ENCODE assay signal across 9 cellular contexts in the genomic region with DNA sequence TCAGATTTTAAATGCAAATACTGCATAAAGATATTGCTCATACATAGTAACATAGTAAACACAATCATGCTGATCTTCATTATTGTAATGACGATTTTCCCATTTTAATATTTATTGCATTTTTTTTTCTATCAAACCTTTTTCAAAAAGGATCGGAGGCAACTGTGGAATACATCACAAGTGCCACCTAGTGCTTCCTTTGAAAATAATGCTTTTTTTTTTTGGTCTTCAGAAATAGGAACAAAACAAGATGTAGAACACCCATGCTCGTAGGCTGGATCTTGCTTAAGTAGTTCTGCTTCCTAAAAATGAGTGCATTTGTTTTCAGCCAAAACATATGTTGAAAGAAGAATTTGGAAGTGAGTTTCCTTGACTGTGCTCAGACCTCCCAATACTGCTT. TPM values are rescaled to one million over a fixed set of nuclear protein-coding genes. Genes with fewer than 3 reads are reported as not detected.
A peak's percentile ranks its signal among the peaks of the same experiment; 100 is the strongest.
DNase-seq lines count a peak whose midpoint lies in the region; FAIRE-seq and TF ChIP-seq lines count a peak whose summit lies in the region.
"Had no signal": no experiment of that assay in that cellular context is flagged by ENCODE, and none has a peak within 500 bp of the region (broad histone marks: within the 10 kb centered on the region; RNA-seq: fewer than 3 reads in every experiment).

No MANE protein-coding gene starts in this region.

- no peak overlapping the region for H2AFZ ChIP-seq in endothelial cell of umbilical vein (ENCODE audit: low read depth, low read length)
- no peak overlapping the region for H2AFZ ChIP-seq in parathyroid adenoma

- FAIRE-seq in endothelial cell of umbilical vein (lab: Jason Lieb, UNC) (peak; percentile 50), HTR-8/SVneo (lab: Jason Lieb, UNC) (no peak)

- POLR2A ChIA-PET in endothelial cell of umbilical vein (lab: Charles Lee): interaction anchor here (0.7 kb wide), 1 partner anchor 54 kb away, joined by 3 read pairs; no protein-coding TSS in a partner anchor

- H3K27ac ChIP-seq in endothelial cell of umbilical vein (ENCODE audit: insufficient read depth, low read depth, low read length): no peak overlapping the region
- no peak overlapping the region for H3K27ac ChIP-seq in parathyroid adenoma

- TF ChIP-seq CTCF in endothelial cell of umbilical vein (IDR thresholded peaks at IDR 0.05; ENCODE audit: extremely low read depth in 1 of 2, insufficient read depth in 1 of 2, low read depth in 1 of 2, low read length in 2 of 2) (peak in 1 of 2 donors; percentile 3), parathyroid adenoma (IDR thresholded peaks at IDR 0.05) (peak; percentile 57)

- intact Hi-C loops in endothelial cell of umbilical vein (cut with micrococcal nuclease): loop anchor here (1.0 kb wide), 1 partner anchor 60 kb away; no protein-coding TSS in a partner anchor

- no peak overlapping the region for H3K9ac ChIP-seq in endothelial cell of umbilical vein (replicated peaks; ENCODE audit: extremely low read depth, insufficient read depth, low read length)
- H3K9ac ChIP-seq in parathyroid adenoma: no peak overlapping the region

- no peaks in the 10 kb centered on the region for H3K79me2 ChIP-seq in endothelial cell of umbilical vein (ENCODE audit: control insufficient read depth, insufficient read depth, low read length)
- no peaks in the 10 kb centered on the region for H3K79me2 ChIP-seq in parathyroid adenoma

- no peaks in the 10 kb centered on the region for H3K36me3 ChIP-seq in endothelial cell of umbilical vein (ENCODE audit: control insufficient read depth in 2 of 2, extremely low read depth in 1 of 2, insufficient read depth in 2 of 2, low read length in 2 of 2)
- no peaks in the 10 kb centered on the region for H3K36me3 ChIP-seq in parathyroid adenoma (ENCODE audit: control insufficient read depth, insufficient read depth, low read length)

- CTCF ChIA-PET in endothelial cell of umbilical vein (lab: Charles Lee): interaction anchor here (0.6 to 3.9 kb wide), 2 partner anchors 60 to 166 kb away, joined by 3 to 27 read pairs; no protein-coding TSS in a partner anchor

- no peaks in the 10 kb centered on the region for H3K9me3 ChIP-seq in endothelial cell of umbilical vein (replicated peaks; ENCODE audit: control insufficient read depth, insufficient read depth, low read length)
- no peaks in the 10 kb centered on the region for H3K9me3 ChIP-seq in parathyroid adenoma (ENCODE audit: control insufficient read depth, low read length)

- no peaks in the 10 kb centered on the region for H4K20me1 ChIP-seq in endothelial cell of umbilical vein (replicated peaks; ENCODE audit: control insufficient read depth, extremely low read depth, insufficient read depth, low read length)

- H3K4me2 ChIP-seq in endothelial cell of umbilical vein (ENCODE audit: insufficient read depth, low read length) (no peak overlapping the region), parathyroid adenoma (ENCODE audit: low read length) (no peak overlapping the region)

- in situ Hi-C loops in G401 (cut with HindIII; ENCODE audit: low sequenced_read_pairs): no loop called here

- H3K4me1 ChIP-seq in endothelial cell of umbilical vein (ENCODE audit: control insufficient read depth, extremely low read depth, insufficient read depth, low read length) (no peaks in the 10 kb centered on the region), parathyroid adenoma (peaks cover 3% of the 10 kb centered on the region)

- BruUV-seq in endothelial cell of umbilical vein (replicated peaks; lab: Mats Ljungman, UMichigan): no TSS peak

- H3K27me3 ChIP-seq in endothelial cell of umbilical vein (ENCODE audit: control insufficient read depth in 2 of 2, insufficient read depth in 2 of 2, low read length in 2 of 2) (peaks cover 12 to 13% of the 10 kb centered on the region in 2 experiments), parathyroid adenoma (ENCODE audit: control insufficient read depth, insufficient read depth, low read length) (no peaks in the 10 kb centered on the region)

- DNase-seq in G401 (ENCODE audit: low spot score) (peak; percentile 12), NCI-H524 treated with DMSO at 0.1 percent for 48 hours (lab: John Stamatoyannopoulos, UW) (peak; percentile 8), endothelial cell of umbilical vein (ENCODE audit: low read depth, low spot score) (peak; percentile 14), activated gamma-delta T cell treated with Interleukin-2 at 50 U/mL for 16 hours (no peak), HTR-8/SVneo (ENCODE audit: insufficient read length, low spot score) (no peak), C1 segment of cervical spinal cord (lab: John Stamatoyannopoulos, UW) (no peak)
- no peak for DNase-seq in activated effector memory CD4-positive, alpha-beta T cell treated with Interleukin-2 at 50 U/mL for 16 hours
- DNase-seq: activated CD4-positive, alpha-beta T cell treated with anti-CD3 and anti-CD28 coated beads, Interleukin-2, amount 50 U/mL, for 48 hours had no signal

- H3K4me3 ChIP-seq in endothelial cell of umbilical vein (replicated peaks in 1 of 3; ENCODE audit: insufficient read depth in 1 of 3, low read depth in 1 of 3, low read length in 3 of 3): no peak overlapping the region
- no peak overlapping the region for H3K4me3 ChIP-seq in parathyroid adenoma (ENCODE audit: low read depth, low read length)

- dilution Hi-C loops in endothelial cell of umbilical vein (cut with MboI; ENCODE audit: extremely low pct_ligation_motif_present, low sequenced_read_pairs): no loop called here

- no peak for TF ChIP-seq POLR2A in endothelial cell of umbilical vein (IDR thresholded peaks at IDR 0.05; ENCODE audit: low read depth, low read length)

- H3K9me1 ChIP-seq in endothelial cell of umbilical vein (replicated peaks; ENCODE audit: control insufficient read depth, extremely low read depth, insufficient read depth, low read length): no peaks in the 10 kb centered on the region

TF ChIP-seq in endothelial cell of umbilical vein, 7 proteins besides CTCF, POLR2A, EP300 and RAD21:
- TF ChIP-seq MAX (IDR thresholded peaks at IDR 0.05; ENCODE audit: insufficient read depth, insufficient read length) (no peak), EZH2 (IDR thresholded peaks at IDR 0.05; ENCODE audit: borderline replicate concordance, low read depth, low read length, severe bottlenecking) (no peak), MYC (IDR thresholded peaks at IDR 0.05; ENCODE audit: low read depth, low read length) (no peak), GATA2 (IDR thresholded peaks at IDR 0.05; ENCODE audit: insufficient read depth, insufficient read length, low read depth, low read length) (no peak), POLR2AphosphoS5 (IDR thresholded peaks at IDR 0.05; ENCODE audit: insufficient read depth, low read depth, low read length) (no peak), FOS (IDR thresholded peaks at IDR 0.05; ENCODE audit: borderline replicate concordance, insufficient read depth, low read length) (no peak), JUN (IDR thresholded peaks at IDR 0.05; ENCODE audit: borderline replicate concordance, insufficient read depth, insufficient read length, low read depth) (no peak)

RNA-seq across cellular contexts. Expression of gene GPR155, which starts 35.7 kb away (rescaled TPM):
- total RNA-seq in G401 (2014; rRNA removed; shearing (Covaris generic)): 0.20 and 0.37 TPM in 2 replicates
- total RNA-seq in endothelial cell of umbilical vein: 1.5 and 1.7 TPM in 2 replicates
- 0.57 and 0.62 TPM in 2 replicates for polyA plus RNA-seq in endothelial cell of umbilical vein
- 0.40 and 0.49 TPM in 2 replicates for polyA plus RNA-seq in endothelial cell of umbilical vein (2011; cell fraction: cytosol; rRNA removed)
- 0.94 and 1.1 TPM in 2 replicates for polyA plus RNA-seq in endothelial cell of umbilical vein (2011; cell fraction: nucleus; rRNA removed)
- 0.79 and 1.7 TPM in 2 replicates for polyA plus RNA-seq in endothelial cell of umbilical vein (2012)
- polyA minus RNA-seq in endothelial cell of umbilical vein: 1.1 and 1.5 TPM in 2 replicates
- polyA minus RNA-seq in endothelial cell of umbilical vein (2011; cell fraction: cytosol; rRNA and poly(A)+ RNA removed): 0.51 TPM
- polyA minus RNA-seq in endothelial cell of umbilical vein (2011; cell fraction: nucleus; rRNA and poly(A)+ RNA removed): 0.77 and 0.96 TPM in 2 replicates

Comparison
In these comparisons a context has a peak if more than half of its experiments do, and no peak if none do; other contexts are left out.
1. DNase-seq: peak in G401 (single experiment), NCI-H524 treated with DMSO at 0.1 percent for 48 hours (single experiment) and endothelial cell of umbilical vein (single experiment); none in activated gamma-delta T cell treated with Interleukin-2 at 50 U/mL for 16 hours (single experiment), HTR-8/SVneo (single experiment), activated effector memory CD4-positive, alpha-beta T cell treated with Interleukin-2 at 50 U/mL for 16 hours (single experiment) and C1 segment of cervical spinal cord (0 of 14).